ENCODE assay signal across 14 cellular contexts in the genomic region with DNA sequence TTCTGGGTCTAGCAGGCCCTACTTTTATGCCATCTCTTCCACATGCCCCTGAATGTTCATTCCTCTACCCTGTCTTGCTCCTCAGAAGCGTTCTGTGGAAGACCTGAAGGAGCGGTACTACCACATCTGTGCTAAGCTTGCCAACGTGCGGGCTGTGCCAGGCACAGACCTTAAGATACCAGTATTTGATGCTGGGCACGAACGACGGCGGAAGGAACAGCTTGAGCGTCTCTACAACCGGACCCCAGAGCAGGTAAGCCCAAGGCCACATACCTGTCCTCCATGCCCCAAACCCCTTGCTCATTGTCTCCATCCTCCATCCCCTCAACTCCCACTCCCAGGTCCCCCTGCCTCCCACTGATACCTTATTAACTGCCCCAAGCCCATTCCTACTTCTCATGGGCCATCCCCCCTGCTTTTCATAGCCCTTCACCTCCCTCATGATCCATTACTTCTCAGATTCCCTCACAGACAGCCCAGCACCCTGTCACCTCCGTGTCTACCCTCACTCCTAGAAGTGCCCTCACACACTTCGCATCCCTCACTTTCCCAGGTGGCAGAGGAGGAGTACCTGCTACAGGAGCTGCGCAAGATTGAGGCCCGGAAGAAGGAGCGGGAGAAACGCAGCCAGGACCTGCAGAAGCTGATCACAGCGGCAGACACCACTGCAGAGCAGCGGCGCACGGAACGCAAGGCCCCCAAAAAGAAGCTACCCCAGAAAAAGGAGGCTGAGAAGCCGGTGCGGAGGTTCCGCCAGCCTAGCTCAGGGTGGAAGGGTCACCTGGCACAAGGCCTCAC. TPM values are rescaled to one million over a fixed set of nuclear protein-coding genes. Genes with fewer than 3 reads are reported as not detected.
DNase-seq lines count a peak whose midpoint lies in the region; ATAC-seq, FAIRE-seq and TF ChIP-seq lines count a peak whose summit lies in the region.
"Had no signal": no experiment of that assay in that cellular context is flagged by ENCODE, and none has a peak within 500 bp of the region (broad histone marks: within the 10 kb centered on the region; RNA-seq: fewer than 3 reads in every experiment).

No MANE protein-coding gene starts in this region.

- H3K27ac Mint-ChIP-seq in chondrocyte (ENCODE audit: unreplicated experiment) = no peak overlapping the region
- H3K27ac Mint-ChIP-seq: GM23338 had no signal

- POLR2A ChIA-PET in GM12878 (lab: Charles Lee) = interaction anchor here (0.6 to 1.3 kb wide), 3 partner anchors 38 to 1272 kb away, joined by 3 read pairs; no protein-coding TSS in a partner anchor

- H3K4me3 ChIP-seq in GM12878 (no peak overlapping the region), small intestine (ENCODE audit: low read depth in 1 of 2, low read length in 2 of 2) (no peak overlapping the region)
- H3K4me3 ChIP-seq: BLaER1, GM23338, MG63 had no signal

- FAIRE-seq in GM12878 (lab: Jason Lieb, UNC) (no peak), small intestine (lab: Jason Lieb, UNC) (no peak)
- FAIRE-seq: G401.6 had no signal

- in situ Hi-C loops in GM12878 (cut with MboI) = no loop called here

- H3K79me2 ChIP-seq in GM12878 (ENCODE audit: control insufficient read depth, insufficient read depth, low read length) = peaks cover 4% of the 10 kb centered on the region

- no peaks in the 10 kb centered on the region for H3K27me3 ChIP-seq in GM12878 (replicated peaks in 1 of 2; ENCODE audit: control insufficient read depth in 2 of 2, insufficient read depth in 2 of 2, low read length in 1 of 2)
- no peaks in the 10 kb centered on the region for H3K27me3 ChIP-seq in small intestine (ENCODE audit: control insufficient read depth in 2 of 2, insufficient read depth in 2 of 2, low read length in 2 of 2)
- H3K27me3 ChIP-seq: BLaER1, MG63 had no signal

- H3K4me1 Mint-ChIP-seq in chondrocyte (ENCODE audit: low read depth) = peaks cover 17% of the 10 kb centered on the region

- H4K20me1 ChIP-seq in GM12878 (ENCODE audit: control insufficient read depth, insufficient read depth) = no peaks in the 10 kb centered on the region

- no peaks in the 10 kb centered on the region for H3K9me3 Mint-ChIP-seq in chondrocyte (ENCODE audit: low read depth)
- H3K9me3 Mint-ChIP-seq: GM23338 had no signal

- WGBS in GM12878 (ENCODE audit: insufficient coverage, insufficient replicate concordance, low lambda C conversion rate, missing lambda C conversion rate) = 88% methylated on average over 24 of the region's 24 CpGs
- WGBS in small intestine, 3 donors = 93 to 95% (median 95%) methylated on average over 24 of the region's 24 CpGs

- peak; percentile 30 for DNase-seq in activated CD8-positive, alpha-beta memory T cell treated with anti-CD3 and anti-CD28 coated beads for 24 hours
- DNase-seq in activated CD8-positive, alpha-beta memory T cell treated with anti-CD3 and anti-CD28 coated beads, Interleukin-2, amount 50 U/mL, for 48 hours = no peak
- DNase-seq in GM12878 (ENCODE audit: low read depth, low spot score) = no peak
- DNase-seq in iPS-NIHi7 (ENCODE audit: extremely low spot score) = peak; percentile 1
- DNase-seq in ureter (ENCODE audit: low spot score) = peak; percentile 39
- DNase-seq in chondrocyte (ENCODE audit: low spot score) = no peak
- no peak for DNase-seq in NCI-H2107 treated with DMSO at 0.1 percent for 48 hours (lab: John Stamatoyannopoulos, UW; ENCODE audit: unreplicated experiment)
- no peak for DNase-seq in small intestine
- DNase-seq: DND-41, Karpas-422, MG63 had no signal

- H3K36me3 ChIP-seq in GM12878 (ENCODE audit: control insufficient read depth in 2 of 2, insufficient read depth in 2 of 2, low read length in 1 of 2) (peaks cover 16 to 24% of the 10 kb centered on the region in 2 experiments; a peak in 3 of 4 replicates), small intestine (ENCODE audit: control insufficient read depth in 2 of 2, insufficient read depth in 2 of 2, low read length in 2 of 2) (peaks cover 9 to 16% of the 10 kb centered on the region in 2 donors)

- no peak overlapping the region for H2AFZ ChIP-seq in GM12878 (ENCODE audit: control insufficient read depth, low read depth, low read length)
- H2AFZ ChIP-seq: GM23338 had no signal

- TF ChIP-seq CTCF in GM12878 (IDR thresholded peaks at IDR 0.05 in 2 of 3, conservative IDR thresholded peaks at IDR 0.05 in 1 of 3; ENCODE audit: control insufficient read depth in 2 of 3, extremely low read depth in 1 of 3, insufficient read depth in 1 of 3, low read depth in 3 of 3, low read length in 3 of 3) (no peak), chondrocyte (IDR thresholded peaks at IDR 0.05) (no peak)

- BruUV-seq in GM12878 (replicated peaks; lab: Mats Ljungman, UMichigan) = no TSS peak

- intact Hi-C loops in GM12878 (cut with micrococcal nuclease; ENCODE audit: unreplicated experiment) = loop anchor here (10.0 kb wide), 1 partner anchor 436 kb away; no protein-coding TSS in a partner anchor

- peaks cover 7% of the 10 kb centered on the region for H3K4me1 ChIP-seq in GM12878 (ENCODE audit: control insufficient read depth, insufficient read depth, low read length)
- peaks cover 0 to 2% of the 10 kb centered on the region in 2 donors for H3K4me1 ChIP-seq in small intestine (ENCODE audit: control insufficient read depth in 2 of 2, insufficient read depth in 1 of 2, low read depth in 1 of 2, low read length in 1 of 2)

- no peak for TF ChIP-seq RAD21 in GM12878 (IDR thresholded peaks at IDR 0.05; ENCODE audit: insufficient read depth, low read depth, low read length)

- no peaks in the 10 kb centered on the region for H3K27me3 Mint-ChIP-seq in chondrocyte (ENCODE audit: low read depth)

- H3K27ac ChIP-seq in GM12878 (ENCODE audit: control insufficient read depth, insufficient read depth) (no peak overlapping the region), small intestine (ENCODE audit: low read depth in 1 of 2, low read length in 1 of 2) (no peak overlapping the region)
- H3K27ac ChIP-seq: BLaER1 had no signal

- no peaks in the 10 kb centered on the region for H3K9me3 ChIP-seq in GM12878 (replicated peaks; ENCODE audit: control insufficient read depth, insufficient read depth, low read length)
- H3K9me3 ChIP-seq in small intestine (ENCODE audit: control insufficient read depth, low read depth) = no peaks in the 10 kb centered on the region
- H3K9me3 ChIP-seq: BLaER1, MG63 had no signal

- ATAC-seq in GM12878 = no peak

- CTCF ChIA-PET in GM12878 (lab: Yijun Ruan, JAX) = interaction anchor here (0.8 to 3.0 kb wide), 20 partner anchors 9 to 434 kb away, joined by 3 to 24 read pairs (median 5); no protein-coding TSS in a partner anchor

- peaks cover 13% of the 10 kb centered on the region for H3K36me3 Mint-ChIP-seq in chondrocyte (ENCODE audit: low read depth)

- RAD21 ChIA-PET in GM12878 (lab: Charles Lee; ENCODE audit: unreplicated experiment) = interaction anchor here (1.4 to 1.5 kb wide), 2 partner anchors 97 to 103 kb away, joined by 7 to 10 read pairs; no protein-coding TSS in a partner anchor

- H3K4me2 ChIP-seq in GM12878 (ENCODE audit: control insufficient read depth, insufficient read depth) = no peak overlapping the region
- H3K4me2 ChIP-seq: BLaER1, GM23338 had no signal

- H3K4me3 Mint-ChIP-seq in chondrocyte (ENCODE audit: unreplicated experiment) = no peak overlapping the region
- H3K4me3 Mint-ChIP-seq: GM23338 had no signal

- SMC1A ChIA-PET in GM12878 (lab: Charles Lee; ENCODE audit: uncharacterized antibody, unreplicated experiment) = interaction anchor here (1.0 to 2.3 kb wide), 6 partner anchors 7 to 160 kb away, joined by 4 to 10 read pairs (median 6); no protein-coding TSS in a partner anchor

- H3K9ac ChIP-seq in GM12878 (ENCODE audit: control insufficient read depth, insufficient read depth, low read length) = no peak overlapping the region
- H3K9ac ChIP-seq: BLaER1 had no signal

- TF ChIP-seq POLR2A in GM12878 (IDR thresholded peaks at IDR 0.05; ENCODE audit: low read depth, low read length) = peak; percentile 28; the same call in 1 of the 2 replicates

- no peak for TF ChIP-seq EP300 in GM12878 (IDR thresholded peaks at IDR 0.05; ENCODE audit: borderline replicate concordance in 1 of 2, control insufficient read depth in 1 of 2, low read depth in 2 of 2, low read length in 2 of 2)

TF ChIP-seq in GM12878, 131 proteins besides CTCF, POLR2A, EP300 and RAD21:
- TF ChIP-seq SUZ12 (IDR thresholded peaks at IDR 0.05; ENCODE audit: unreplicated experiment) (no peak), NFYA (IDR thresholded peaks at IDR 0.05; ENCODE audit: borderline replicate concordance, low read depth, low read length) (no peak), RFX5 (IDR thresholded peaks at IDR 0.05; ENCODE audit: low read depth, low read length) (no peak), CBX5 (IDR thresholded peaks at IDR 0.05; ENCODE audit: low read depth) (no peak), HDGF (IDR thresholded peaks at IDR 0.05) (no peak)
TF ChIP-seq in GM12878: peak in this region for 0.

RNA-seq across cellular contexts. Expression of a gene that starts 5.4 kb away (rescaled TPM):
- total RNA-seq in GM12878 (2013; cell fraction: nucleolus; rRNA removed) = 37.8 and 47.1 TPM in 2 replicates
- total RNA-seq in GM12878 (2014; rRNA removed) (34.8 and 43.7 TPM in 2 replicates), GM12878 (2014; rRNA removed; fragmentation: Illumina TruSeq; extraction: Trizol) (20.4 and 23.0 TPM in 2 replicates), GM12878 (2021) (38.1 and 43.9 TPM in 2 replicates), ureter (47.6 TPM), chondrocyte (29.1 to 41.6 TPM (median 33.1 TPM) in 3 replicates)
- polyA plus RNA-seq in GM12878 (2011; ENCODE audit: low read depth) = 19.4 TPM
- polyA plus RNA-seq in GM12878 (2011; rRNA removed) (34.1 and 42.3 TPM in 2 replicates), GM12878 (2014; fragmentation: Illumina TruSeq; extraction: Trizol) (24.5 and 33.5 TPM in 2 replicates), GM12878 (2014; fragmentation: Nextera tagmentation; extraction: Ambion mirVana) (1 to 10 TPM; 1.9 to 6.1 TPM), GM12878 (2014; rRNA removed) (59.1 and 65.0 TPM in 2 replicates), GM12878 (2016; fragmentation: Nextera tagmentation; extraction: Ambion mirVana) (10 to 100 TPM; 37.2 to 38.2 TPM), small intestine (10 to 100 TPM; 34.7 to 80.8 (median 61.1) TPM)
- 55.2 and 66.4 TPM in 2 replicates for polyA plus RNA-seq in GM12878 (2011; cell fraction: cytosol; rRNA removed)
- polyA plus RNA-seq in GM12878 (2011; cell fraction: nucleus; rRNA removed) = 154 and 176 TPM in 2 replicates
- polyA plus RNA-seq in GM12878 (2012) = 29.1 and 34.0 TPM in 2 replicates
- polyA minus RNA-seq in GM12878 (2011; rRNA and poly(A)+ RNA removed) = 55.1 and 59.8 TPM in 2 replicates
- polyA minus RNA-seq in GM12878 (2011; cell fraction: cytosol; rRNA and poly(A)+ RNA removed) = 15.2 and 18.2 TPM in 2 replicates
- 45.8 and 71.9 TPM in 2 replicates for polyA minus RNA-seq in GM12878 (2011; cell fraction: nucleus; rRNA and poly(A)+ RNA removed)

Comparison
In these comparisons a context has a peak if more than half of its experiments do, and no peak if none do; other contexts are left out.
1. DNase-seq: peak in activated CD8-positive, alpha-beta memory T cell treated with anti-CD3 and anti-CD28 coated beads for 24 hours (single experiment), iPS-NIHi7 (single experiment) and ureter (single experiment); none in activated CD8-positive, alpha-beta memory T cell treated with anti-CD3 and anti-CD28 coated beads, Interleukin-2, amount 50 U/mL, for 48 hours (single experiment), GM12878 (single experiment), chondrocyte (single experiment), NCI-H2107 treated with DMSO at 0.1 percent for 48 hours (single experiment) and small intestine (single experiment).